32 cellular contexts compared by ENCODE assay signal in genomic region chr7:83159731-83160130, GRCh38. TPM values are rescaled to one million over a fixed set of nuclear protein-coding genes. Genes with fewer than 3 reads are reported as not detected.
"Had no signal": no experiment of that assay in that cellular context is flagged by ENCODE, and none has a peak within 500 bp of the region (broad histone marks: within the 10 kb centered on the region; RNA-seq: fewer than 3 reads in every experiment).

No MANE protein-coding gene starts in this region.

- H3K4me3 ChIP-seq: ascending aorta, esophagus squamous epithelium, left ventricle myocardium inferior, lung, mucosa of descending colon, sigmoid colon, smooth muscle cell, upper lobe of left lung had no signal

- H3K4me3 Mint-ChIP-seq: activated naive CD8-positive, alpha-beta T cell; natural killer cell treated with Interleukin-12 subunit alpha and Interleukin-12 subunit beta and Interleukin-15 and Interleukin-18, amount 100 ng/mL, for 72 hours; stimulated activated memory B cell treated with anti-CD40 and anti-IgM and Interleukin-4, amounts not matched to agents 10 μg/mL and 1 μg/mL and 100 μg/mL, for 72 hours; stimulated activated naive CD8-positive, alpha-beta T cell treated with anti-CD3 and anti-CD28 coated beads, Interleukin-15, amount 100 ng/mL, for 72 hours had no signal

- H3K4me2 ChIP-seq: smooth muscle cell had no signal

- H3K27me3 ChIP-seq: ascending aorta, brain microvascular endothelial cell, upper lobe of left lung had no signal

- H3K36me3 Mint-ChIP-seq: activated naive CD8-positive, alpha-beta T cell; natural killer cell treated with Interleukin-12 subunit alpha and Interleukin-12 subunit beta and Interleukin-15 and Interleukin-18, amount 100 ng/mL, for 72 hours; stimulated activated memory B cell treated with anti-CD40 and anti-IgM and Interleukin-4, amounts not matched to agents 10 μg/mL and 1 μg/mL and 100 μg/mL, for 72 hours had no signal

- ATAC-seq: activated CD4-positive, CD25-positive, alpha-beta regulatory T cell treated with anti-CD3 and anti-CD28 coated beads, Interleukin-2, amount 50 U/mL, for 24 hours; mucosa of descending colon; natural killer cell treated with Interleukin-12 subunit alpha and Interleukin-12 subunit beta and Interleukin-15 and Interleukin-18, amount 100 ng/mL, for 72 hours; stimulated activated memory B cell treated with anti-CD40 and anti-IgM and Interleukin-4, amounts not matched to agents 10 μg/mL and 1 μg/mL and 100 μg/mL, for 72 hours; stimulated activated naive CD8-positive, alpha-beta T cell treated with anti-CD3 and anti-CD28 coated beads, Interleukin-15, amount 100 ng/mL, for 72 hours had no signal

- H3K27me3 Mint-ChIP-seq: natural killer cell treated with Interleukin-12 subunit alpha and Interleukin-12 subunit beta and Interleukin-15 and Interleukin-18, amount 100 ng/mL, for 72 hours; progenitor cell of endocrine pancreas; stimulated activated memory B cell treated with anti-CD40 and anti-IgM and Interleukin-4, amounts not matched to agents 10 μg/mL and 1 μg/mL and 100 μg/mL, for 72 hours had no signal

- H3K36me3 ChIP-seq: ascending aorta, brain microvascular endothelial cell, esophagus squamous epithelium, left ventricle myocardium inferior, neutrophil, sigmoid colon, upper lobe of left lung, WERI-Rb-1 had no signal

- H3K4me1 Mint-ChIP-seq: stimulated activated memory B cell treated with anti-CD40 and anti-IgM and Interleukin-4, amounts not matched to agents 10 μg/mL and 1 μg/mL and 100 μg/mL, for 72 hours had no signal

- H3K9me3 ChIP-seq: ascending aorta, esophagus squamous epithelium, left ventricle myocardium inferior, mucosa of descending colon, neutrophil, sigmoid colon, upper lobe of left lung had no signal

- H3K27ac ChIP-seq: ascending aorta, brain microvascular endothelial cell, esophagus squamous epithelium, left ventricle myocardium inferior, neutrophil, sigmoid colon, upper lobe of left lung, WERI-Rb-1 had no signal

- H3K9me3 Mint-ChIP-seq: stimulated activated memory B cell treated with anti-CD40 and anti-IgM and Interleukin-4, amounts not matched to agents 10 μg/mL and 1 μg/mL and 100 μg/mL, for 72 hours; stimulated activated naive CD8-positive, alpha-beta T cell treated with anti-CD3 and anti-CD28 coated beads, Interleukin-15, amount 100 ng/mL, for 72 hours had no signal

- DNase-seq: activated CD4-positive, alpha-beta T cell treated with anti-CD3 and anti-CD28 coated beads for 48 hours; activated CD4-positive, alpha-beta T cell treated with anti-CD3 and anti-CD28 coated beads, Interleukin-2, amount 50 U/mL, for 48 hours; activated CD8-positive, alpha-beta memory T cell treated with anti-CD3 and anti-CD28 coated beads for 24 hours; activated effector memory CD4-positive, alpha-beta T cell treated with Interleukin-2 at 50 U/mL for 16 hours; activated naive CD4-positive, alpha-beta T cell treated with Interleukin-2 at 50 U/mL for 16 hours; brain microvascular endothelial cell; cortex of kidney; esophagus squamous epithelium; foreskin melanocyte; glutamatergic neuron; left ventricle myocardium inferior; mucosa of descending colon; retina; sigmoid colon; stimulated activated CD4-positive, alpha-beta T cell treated with anti-CD3 and anti-CD28 coated beads, Interleukin-1b, Interleukin-23, amount 100 ng/mL, for 48 hours; stimulated activated CD4-positive, alpha-beta T cell treated with anti-CD3 and anti-CD28 coated beads, Interleukin-4, amount 100 ng/mL, for 4 hours; stimulated activated CD8-positive, alpha-beta memory T cell treated with anti-CD3 and anti-CD28 coated beads, Interleukin-4, amount 100 ng/mL, for 48 hours; stimulated activated naive CD8-positive, alpha-beta T cell treated with anti-CD3 and anti-CD28 coated beads, Interleukin-15, amount 100 ng/mL, for 72 hours; substantia nigra; T-helper 9 cell; upper lobe of left lung; WERI-Rb-1 had no signal

- H3K27ac Mint-ChIP-seq: activated naive CD8-positive, alpha-beta T cell; natural killer cell treated with Interleukin-12 subunit alpha and Interleukin-12 subunit beta and Interleukin-15 and Interleukin-18, amount 100 ng/mL, for 72 hours; progenitor cell of endocrine pancreas; stimulated activated memory B cell treated with anti-CD40 and anti-IgM and Interleukin-4, amounts not matched to agents 10 μg/mL and 1 μg/mL and 100 μg/mL, for 72 hours; stimulated activated naive CD8-positive, alpha-beta T cell treated with anti-CD3 and anti-CD28 coated beads, Interleukin-15, amount 100 ng/mL, for 72 hours had no signal

RNA-seq across cellular contexts. Expression of gene PCLO, which starts 3.0 kb away (rescaled TPM):
- total RNA-seq: natural killer cell treated with Interleukin-12 subunit alpha and Interleukin-12 subunit beta and Interleukin-15 and Interleukin-18, amount 100 ng/mL, for 72 hours; T-helper 1 cell treated with Interleukin-12 subunit alpha and Interleukin-12 subunit beta and Interleukin-4 antibody, amounts not matched to agents 30 ng/mL and 1 ng/mL, for 36 hours had no signal
